Comparison of ENCODE assay signal across 27 cellular contexts in the genomic region with DNA sequence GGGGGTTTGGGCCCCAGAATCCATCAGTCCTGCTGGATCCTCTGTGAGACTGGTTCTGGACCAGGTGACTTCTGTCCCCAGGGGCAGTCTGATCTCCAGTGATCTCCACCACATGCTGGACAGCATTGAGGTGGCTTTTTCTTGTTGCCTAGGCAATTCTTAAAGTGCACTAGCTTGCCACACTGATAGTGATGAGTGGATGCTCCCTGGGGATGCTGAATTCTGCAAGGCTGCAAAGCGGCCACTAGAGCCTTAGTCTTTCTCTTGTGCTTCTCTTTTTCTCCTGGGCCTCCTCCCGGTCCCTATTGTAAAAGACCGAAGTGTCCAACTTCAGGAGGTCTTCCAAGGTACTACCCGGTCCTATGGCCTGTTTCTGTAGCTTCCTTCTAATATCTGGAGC.
DNase-seq lines count a peak whose midpoint lies in the region; ATAC-seq, FAIRE-seq and TF ChIP-seq lines count a peak whose summit lies in the region.
"Had no signal": no experiment of that assay in that cellular context is flagged by ENCODE, and none has a peak within 500 bp of the region (broad histone marks: within the 10 kb centered on the region; RNA-seq: fewer than 3 reads in every experiment).

No MANE protein-coding gene starts in this region.

- H3K9ac ChIP-seq in K562 (ENCODE audit: insufficient read depth in 1 of 2, low read depth in 2 of 2, low read length in 2 of 2) = no peak overlapping the region
- no peak overlapping the region for H3K9ac ChIP-seq in mesendoderm (ENCODE audit: low read length)
- H3K9ac ChIP-seq: KMS-11 had no signal

- no peak overlapping the region for H2BK15ac ChIP-seq in mesendoderm (replicated peaks; ENCODE audit: low read depth)

- no peak overlapping the region for H4K5ac ChIP-seq in mesendoderm (ENCODE audit: low read length)

- H3K9me1 ChIP-seq in K562 (ENCODE audit: control insufficient read depth, insufficient read depth, low read length) = no peaks in the 10 kb centered on the region

- H3K79me1 ChIP-seq in mesendoderm (ENCODE audit: low read length) = no peaks in the 10 kb centered on the region

- in situ Hi-C loops in K562 (cut with MboI) = no loop called here

- peak; percentile 16; the same call in 2 of the 3 replicates for ATAC-seq in K562
- ATAC-seq: A549; CD8-positive, alpha-beta T cell had no signal

- no peaks in the 10 kb centered on the region for H3K36me3 ChIP-seq in BE2C
- H3K36me3 ChIP-seq in K562 (ENCODE audit: control insufficient read depth, insufficient read depth, low read length) = no peaks in the 10 kb centered on the region
- no peaks in the 10 kb centered on the region for H3K36me3 ChIP-seq in mesendoderm (ENCODE audit: control insufficient read depth, insufficient read depth, low read length)
- H3K36me3 ChIP-seq: SJSA1 had no signal

- no peak for TF ChIP-seq RAD21 in K562 (CRISPR knock-in tag; conservative IDR thresholded peaks at IDR 0.05 in 1 of 2, IDR thresholded peaks at IDR 0.05 in 1 of 2)

- no peak overlapping the region for H2BK120ac ChIP-seq in mesendoderm (ENCODE audit: low read depth, low read length)

- H4K8ac ChIP-seq in mesendoderm (ENCODE audit: low read depth, low read length) = no peak overlapping the region

- no peak overlapping the region for H3K4me3 ChIP-seq in BE2C (ENCODE audit: low read depth, low read length)
- no peak overlapping the region for H3K4me3 ChIP-seq in K562
- no peak overlapping the region for H3K4me3 ChIP-seq in mesendoderm (ENCODE audit: low read length)
- no peak overlapping the region for H3K4me3 ChIP-seq in foreskin fibroblast (ENCODE audit: low read depth in 1 of 2, low read length in 2 of 2)
- H3K4me3 ChIP-seq: A549, PC-9, SJSA1 had no signal

- WGBS in K562 (ENCODE audit: insufficient coverage, low coverage, missing lambda C conversion rate) = 42% methylated on average over 4 of the region's 4 CpGs
- no CpG with 5 or more reads among the region's 4 CpGs for WGBS in mesendoderm (ENCODE audit: extremely low coverage, insufficient coverage, low lambda C conversion rate)

- POLR2A ChIA-PET in K562 (lab: Yijun Ruan, JAX) = interaction anchor here (0.8 kb wide), 1 partner anchor 9 kb away, joined by 4 read pairs; no protein-coding TSS in a partner anchor

- H3K4me1 ChIP-seq in BE2C (peaks cover 3% of the 10 kb centered on the region; the same call in 1 of the 2 replicates), K562 (replicated peaks in 1 of 2; ENCODE audit: control insufficient read depth in 2 of 2, insufficient read depth in 2 of 2, low read length in 2 of 2) (peaks cover 7 to 14% of the 10 kb centered on the region in 2 experiments; a peak in 4 of 5 replicates), mesendoderm (ENCODE audit: control insufficient read depth, low read depth, low read length) (peaks cover 2% of the 10 kb centered on the region)
- H3K4me1 ChIP-seq: A549, SJSA1 had no signal

- peak; percentile 10 for DNase-seq in BE2C
- no peak for DNase-seq in HFFc6
- no peak for DNase-seq in K562 (ENCODE audit: extremely low read depth in 1 of 4, low spot score in 3 of 4)
- peak; percentile 21 for DNase-seq in mesendoderm
- DNase-seq in activated effector memory CD4-positive, alpha-beta T cell treated with anti-CD3 and anti-CD28 coated beads, Interleukin-2, amount 50 U/mL, for 16 hours = no peak
- no peak for DNase-seq in foreskin fibroblast
- DNase-seq in activated T-cell treated with anti-CD3 and anti-CD28 coated beads for 4 hours = no peak
- DNase-seq: Caco-2; CD8-positive, alpha-beta T cell; H7; IMR-90; NCI-H1092 treated with DMSO at 0.1 percent for 48 hours; NCI-H1436 treated with DMSO at 0.1 percent for 48 hours; NCI-H187 treated with DMSO at 0.1 percent for 48 hours; NCI-H2107; NCI-H446 treated with DMSO at 0.1 percent for 48 hours; NCI-H526; NCI-H82; NK-92 treated with Interleukin-12 subunit alpha and Interleukin-12 subunit beta, amount 100 ng/mL, for 24 hours; PC-9; Right ventricle myocardium superior had no signal

- CTCF ChIA-PET in K562 (lab: Yijun Ruan, JAX; ENCODE audit: low intra/inter-chr PET ratio) = no interaction called here

- no peak overlapping the region for H3K56ac ChIP-seq in mesendoderm (ENCODE audit: low read length)

- H3K36me3 Mint-ChIP-seq in HFFc6 (ENCODE audit: low read depth) = no peaks in the 10 kb centered on the region
- H3K36me3 Mint-ChIP-seq: CD8-positive, alpha-beta T cell had no signal

- TF ChIP-seq EP300 in K562 (IDR thresholded peaks at IDR 0.05; ENCODE audit: low read length) = no peak

- no peak for FAIRE-seq in K562 (lab: Jason Lieb, UNC)
- FAIRE-seq: A549, G401.6, GM12892 had no signal

- H4K20me1 ChIP-seq in K562 (replicated peaks; ENCODE audit: control insufficient read depth, insufficient read depth, low read length) = no peaks in the 10 kb centered on the region

- no peak overlapping the region for H3K18ac ChIP-seq in mesendoderm (ENCODE audit: low read length)

- peaks cover 14% of the 10 kb centered on the region; the same call in 1 of the 2 replicates for H3K4me1 Mint-ChIP-seq in HFFc6 (ENCODE audit: low read depth)

- H3K27me3 ChIP-seq in BE2C = no peaks in the 10 kb centered on the region
- H3K27me3 ChIP-seq in K562 (ENCODE audit: control insufficient read depth in 2 of 2, insufficient read depth in 2 of 2, low read length in 2 of 2) = no peaks in the 10 kb centered on the region
- H3K27me3 ChIP-seq in mesendoderm (ENCODE audit: insufficient read depth, low read length, poor library complexity) = no peaks in the 10 kb centered on the region
- H3K27me3 ChIP-seq: SJSA1 had no signal

- BruUV-seq in K562 (replicated peaks; lab: Mats Ljungman, UMichigan) = no TSS peak

- H3K27ac Mint-ChIP-seq in HFFc6 = no peak overlapping the region
- H3K27ac Mint-ChIP-seq: CD8-positive, alpha-beta T cell had no signal

- H2AFZ ChIP-seq in K562 (ENCODE audit: low read depth, low read length) = peak overlapping the region; percentile 21; the same call in 1 of the 2 replicates
- H2AFZ ChIP-seq: PC-9 had no signal

- no peak overlapping the region for H3K4ac ChIP-seq in mesendoderm (ENCODE audit: low read depth, low read length)

- intact Hi-C loops in K562 (cut with micrococcal nuclease) = no loop called here

- no peaks in the 10 kb centered on the region for H3K9me3 Mint-ChIP-seq in HFFc6
- H3K9me3 Mint-ChIP-seq: CD8-positive, alpha-beta T cell had no signal

- peaks cover 26% of the 10 kb centered on the region for H3K27me3 Mint-ChIP-seq in HFFc6 (ENCODE audit: insufficient read depth)

- H3K4me2 ChIP-seq in K562 (ENCODE audit: insufficient read depth, low read length) (no peak overlapping the region), mesendoderm (ENCODE audit: low read length) (no peak overlapping the region)
- H3K4me2 ChIP-seq: A549, KMS-11, PC-9 had no signal

- no peak overlapping the region for H2BK5ac ChIP-seq in mesendoderm (ENCODE audit: low read length)

- H3K23ac ChIP-seq in mesendoderm (ENCODE audit: low read length) = no peak overlapping the region

- H3K9me3 ChIP-seq in BE2C (no peaks in the 10 kb centered on the region), K562 (replicated peaks; ENCODE audit: control insufficient read depth, insufficient read depth, low read depth, low read length) (no peaks in the 10 kb centered on the region)
- H3K9me3 ChIP-seq: A549, Caco-2, SJSA1 had no signal

- H3K79me2 ChIP-seq in K562 (ENCODE audit: control insufficient read depth, insufficient read depth, low read length) (no peaks in the 10 kb centered on the region), mesendoderm (ENCODE audit: control insufficient read depth, insufficient read depth, low read length) (no peaks in the 10 kb centered on the region)

- no peak for TF ChIP-seq POLR2A in K562 (conservative IDR thresholded peaks at IDR 0.05)

- no peak overlapping the region for H2AK5ac ChIP-seq in mesendoderm (ENCODE audit: low read length)

- H3K4me3 Mint-ChIP-seq in HFFc6 = no peak overlapping the region
- H3K4me3 Mint-ChIP-seq: CD8-positive, alpha-beta T cell had no signal

- H3K27ac ChIP-seq in K562 (ENCODE audit: extremely low read depth, low read depth, low read length) = no peak overlapping the region
- H3K27ac ChIP-seq in mesendoderm (ENCODE audit: low read depth, low read length) = no peak overlapping the region
- H3K27ac ChIP-seq: A549, C4-2B, KMS-11, PC-9, SJSA1 had no signal

- TF ChIP-seq CTCF in BE2C (IDR thresholded peaks at IDR 0.05; ENCODE audit: low read depth, low read length) (no peak), HFFc6 (IDR thresholded peaks at IDR 0.05) (0 out of 2 replicates have a peak, but pooled peaks have one; percentile 13), K562 (IDR thresholded peaks at IDR 0.05 in 2 of 3, conservative IDR thresholded peaks at IDR 0.05 in 1 of 3; ENCODE audit: insufficient read depth in 2 of 3, low read depth in 1 of 3, low read length in 3 of 3) (no peak), foreskin fibroblast (IDR thresholded peaks at IDR 0.05; ENCODE audit: low read depth, low read length) (no peak)

TF ChIP-seq in K562, 482 proteins besides CTCF, POLR2A, EP300 and RAD21:
- TF ChIP-seq RFX1 (IDR thresholded peaks at IDR 0.05) (peak; percentile 38; the same call in 1 of the 2 replicates), XRCC4 (IDR thresholded peaks at IDR 0.05; ENCODE audit: extremely low read depth, insufficient read depth, insufficient read length) (no peak), MTA1 (IDR thresholded peaks at IDR 0.05; ENCODE audit: borderline replicate concordance) (no peak), ATF7 (IDR thresholded peaks at IDR 0.05) (no peak), ZNF124 (CRISPR knock-in tag; IDR thresholded peaks at IDR 0.05) (no peak)
- TF ChIP-seq, protein P1, sequence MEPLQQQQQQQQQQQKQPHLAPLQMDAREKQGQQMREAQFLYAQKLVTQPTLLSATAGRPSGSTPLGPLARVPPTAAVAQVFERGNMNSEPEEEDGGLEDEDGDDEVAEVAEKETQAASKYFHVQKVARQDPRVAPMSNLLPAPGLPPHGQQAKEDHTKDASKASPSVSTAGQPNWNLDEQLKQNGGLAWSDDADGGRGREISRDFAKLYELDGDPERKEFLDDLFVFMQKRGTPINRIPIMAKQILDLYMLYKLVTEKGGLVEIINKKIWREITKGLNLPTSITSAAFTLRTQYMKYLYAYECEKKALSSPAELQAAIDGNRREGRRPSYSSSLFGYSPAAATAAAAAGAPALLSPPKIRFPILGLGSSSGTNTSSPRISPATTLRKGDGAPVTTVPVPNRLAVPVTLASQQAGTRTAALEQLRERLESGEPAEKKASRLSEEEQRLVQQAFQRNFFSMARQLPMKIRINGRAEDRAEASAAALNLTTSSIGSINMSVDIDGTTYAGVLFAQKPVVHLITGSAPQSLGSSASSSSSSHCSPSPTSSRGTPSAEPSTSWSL (CRISPR knock-in tag; IDR thresholded peaks at IDR 0.05; ENCODE audit: borderline replicate concordance) = no peak

Comparison
In these comparisons a context has a peak if more than half of its experiments do, and no peak if none do; other contexts are left out.
1. DNase-seq: peak in BE2C (single experiment) and mesendoderm (single experiment); none in HFFc6 (single experiment), K562 (0 of 4), activated effector memory CD4-positive, alpha-beta T cell treated with anti-CD3 and anti-CD28 coated beads, Interleukin-2, amount 50 U/mL, for 16 hours (single experiment), foreskin fibroblast (0 of 2) and activated T-cell treated with anti-CD3 and anti-CD28 coated beads for 4 hours (single experiment).